9 cellular contexts compared by ENCODE assay signal in the genomic region with DNA sequence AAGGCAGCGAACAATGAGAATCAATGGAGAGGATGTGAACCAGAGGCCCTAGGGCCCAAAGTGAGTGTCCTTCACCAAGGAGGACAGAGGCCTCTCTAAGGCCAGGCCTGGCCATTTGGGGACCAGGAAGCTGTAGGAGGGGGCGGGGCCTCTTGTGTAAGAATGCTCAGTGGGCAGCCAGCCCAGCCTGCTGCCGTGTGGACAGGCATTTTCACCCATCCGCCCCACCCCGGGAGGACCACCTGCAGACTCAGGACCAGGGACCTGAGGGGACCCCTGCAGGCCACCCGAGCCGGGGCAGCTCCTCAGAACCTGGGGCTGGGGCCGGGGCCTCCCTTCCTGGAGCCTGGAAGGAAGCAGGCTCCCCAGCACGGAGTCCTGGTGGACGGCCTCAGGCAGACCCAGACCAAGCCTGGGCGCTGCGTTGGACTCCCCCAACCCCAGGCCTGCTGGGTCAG. TPM values are rescaled to one million over a fixed set of nuclear protein-coding genes. Genes with fewer than 3 reads are reported as not detected.
DNase-seq lines count a peak whose midpoint lies in the region; ATAC-seq and TF ChIP-seq lines count a peak whose summit lies in the region.
"Had no signal": no experiment of that assay in that cellular context is flagged by ENCODE, and none has a peak within 500 bp of the region (broad histone marks: within the 10 kb centered on the region; RNA-seq: fewer than 3 reads in every experiment).

No MANE protein-coding gene starts in this region.

- H3K9ac ChIP-seq in ES-I3 (ENCODE audit: low read depth, low read length), result 0 out of 2 replicates have a peak overlapping the region, but pooled peaks have one; percentile 77

- H3K27ac Mint-ChIP-seq in T-helper 17 cell (peak overlapping the region; percentile 21), glutamatergic neuron (ENCODE audit: unreplicated experiment) (no peak overlapping the region)

- no peak for TF ChIP-seq POLR2A in prostate gland (IDR thresholded peaks at IDR 0.05)

- H3K9me3 Mint-ChIP-seq in glutamatergic neuron (ENCODE audit: unreplicated experiment), result peaks cover 7% of the 10 kb centered on the region

- H3K27me3 ChIP-seq in prostate gland (replicated peaks; ENCODE audit: insufficient read depth), result no peaks in the 10 kb centered on the region

- H3K36me3 Mint-ChIP-seq in T-helper 17 cell (ENCODE audit: low read depth) (peaks cover 7% of the 10 kb centered on the region), glutamatergic neuron (ENCODE audit: unreplicated experiment) (no peaks in the 10 kb centered on the region)

- intact Hi-C loops in prostate gland (cut with DNase I), result no loop called here

- H3K36me3 ChIP-seq in ES-I3 (ENCODE audit: insufficient read depth, low read length) (no peaks in the 10 kb centered on the region; the same call in 1 of the 2 replicates), prostate gland (no peaks in the 10 kb centered on the region)

- peaks cover 10% of the 10 kb centered on the region; the same call in 1 of the 2 replicates for H3K4me1 ChIP-seq in ES-I3 (ENCODE audit: insufficient read depth, low read length)
- peaks cover 9% of the 10 kb centered on the region for H3K4me1 ChIP-seq in prostate gland (replicated peaks)

- peak overlapping the region; percentile 78 for H3K4me3 Mint-ChIP-seq in T-helper 17 cell
- no peak overlapping the region for H3K4me3 Mint-ChIP-seq in glutamatergic neuron (ENCODE audit: unreplicated experiment)

- H3K9me3 ChIP-seq in ES-I3 (ENCODE audit: control insufficient read depth, insufficient read depth, low read length) (no peaks in the 10 kb centered on the region), T-helper 17 cell (ENCODE audit: control insufficient read depth, low read length, poor library complexity, severe bottlenecking) (no peaks in the 10 kb centered on the region), prostate gland (no peaks in the 10 kb centered on the region)

- no peak overlapping the region for H3K4me3 ChIP-seq in prostate gland

- H3K27me3 Mint-ChIP-seq in T-helper 17 cell (peaks cover 13% of the 10 kb centered on the region), glutamatergic neuron (ENCODE audit: unreplicated experiment) (peaks cover 8% of the 10 kb centered on the region)

- DNase-seq in T-helper 17 cell, result no peak
- DNase-seq in glomerular visceral epithelial cell (ENCODE audit: extremely low spot score), result peak; percentile 27
- DNase-seq in prostate gland (ENCODE audit: low spot score), result peak; percentile 80
- no peak for DNase-seq in NCI-H82 (lab: John Stamatoyannopoulos, UW)
- DNase-seq in NCI-H774 (lab: John Stamatoyannopoulos, UW), result no peak
- DNase-seq in glutamatergic neuron, result no peak
- DNase-seq in HuH-7.5 (ENCODE audit: low spot score), result no peak
- DNase-seq: NCI-H1694 treated with DMSO at 0.1 percent for 48 hours had no signal

- 51% methylated on average over 10 of the region's 12 CpGs for whole genome bisulfite sequencing in prostate gland

- H3K4me1 Mint-ChIP-seq in T-helper 17 cell (peaks cover 16% of the 10 kb centered on the region), glutamatergic neuron (ENCODE audit: low read depth, unreplicated experiment) (peaks cover 6% of the 10 kb centered on the region)

- peak overlapping the region; percentile 32 to 52 for H3K27ac ChIP-seq in prostate gland

- no peak for TF ChIP-seq CTCF in prostate gland (IDR thresholded peaks at IDR 0.05)
- no peak for TF ChIP-seq CTCF in glutamatergic neuron (IDR thresholded peaks at IDR 0.05; ENCODE audit: partially characterized antibody, unreplicated experiment)

- no peak for ATAC-seq in T-helper 17 cell

RNA-seq across cellular contexts. Expression of gene TRABD, which starts 1.7 kb away (rescaled TPM):
- 100 to 1,000 TPM; 141 to 158 TPM for total RNA-seq in T-helper 17 cell
- total RNA-seq in prostate gland, result 10 to 100 TPM; 39.1 to 43.1 TPM
- 31.3 TPM for total RNA-seq in glutamatergic neuron (ENCODE audit: unreplicated experiment)

RNA-seq across cellular contexts. Expression of gene PANX2, which starts 13.5 kb away (rescaled TPM):
- under 1 TPM in 1 of 2 donors, not detected in 1; 0.29 TPM for total RNA-seq in T-helper 17 cell
- total RNA-seq in prostate gland, result 1 to 10 TPM; 7.5 to 9.5 TPM
- total RNA-seq in glutamatergic neuron (ENCODE audit: unreplicated experiment), result 1.8 TPM

RNA-seq across cellular contexts. Expression of gene SELENOO, which starts 16.8 kb away (rescaled TPM):
- total RNA-seq in T-helper 17 cell, result 10 to 100 TPM; 27.4 to 29.5 TPM
- total RNA-seq in prostate gland, result 10 to 100 TPM; 51.8 to 58.5 TPM
- total RNA-seq in glutamatergic neuron (ENCODE audit: unreplicated experiment), result 23.9 TPM

Comparison
In these comparisons a context has a peak if more than half of its experiments do, and no peak if none do; other contexts are left out.
1. DNase-seq: peak in glomerular visceral epithelial cell (single experiment) and prostate gland (single experiment); none in T-helper 17 cell (0 of 3), NCI-H82 (single experiment), NCI-H774 (single experiment), glutamatergic neuron (single experiment) and HuH-7.5 (single experiment).